Comparison of ENCODE assay signal across 8 cellular contexts in genomic region chr21:32411366-32412161, GRCh38. TPM values are rescaled to one million over a fixed set of nuclear protein-coding genes. Genes with fewer than 3 reads are reported as not detected.
DNase-seq lines count a peak whose midpoint lies in the region; ATAC-seq and TF ChIP-seq lines count a peak whose summit lies in the region.

No MANE protein-coding gene starts in this region.

- CTCF ChIA-PET in BJ (lab: Yijun Ruan, JAX), result interaction anchor here (1.5 to 2.4 kb wide), 4 partner anchors 9 to 189 kb away, joined by 5 to 11 read pairs (median 7); no protein-coding TSS in a partner anchor

- TF ChIP-seq CTCF in BJ (IDR thresholded peaks at IDR 0.05; ENCODE audit: insufficient read depth, low read depth, low read length), result no peak
- TF ChIP-seq CTCF in lung (IDR thresholded peaks at IDR 0.05; ENCODE audit: control extremely low read depth, extremely low read depth), result no peak

- ATAC-seq in lung (ENCODE audit: insufficient read depth, low FRiP score) (peak; percentile 68), GM19455 (IDR thresholded peaks at IDR 0.05; ENCODE audit: unreplicated experiment) (no peak)

- H3K36me3 ChIP-seq in BJ (ENCODE audit: control insufficient read depth, insufficient read depth, low read length), result no peaks in the 10 kb centered on the region
- no peaks in the 10 kb centered on the region for H3K36me3 ChIP-seq in ectodermal cell (ENCODE audit: control insufficient read depth, insufficient read depth, low read length)
- H3K36me3 ChIP-seq in lung (ENCODE audit: control insufficient read depth in 2 of 2, insufficient read depth in 2 of 2, low read length in 2 of 2), result peaks cover 0 to 5% of the 10 kb centered on the region in 2 donors

- H3K4me1 ChIP-seq in ectodermal cell (ENCODE audit: control insufficient read depth, insufficient read depth, low read length) (peaks cover 22% of the 10 kb centered on the region), lung (ENCODE audit: control insufficient read depth in 2 of 2, insufficient read depth in 2 of 2, low read length in 2 of 2) (peaks cover 7 to 8% of the 10 kb centered on the region in 2 donors)

- H3K9me3 ChIP-seq in ectodermal cell (ENCODE audit: control insufficient read depth, low read length) (no peaks in the 10 kb centered on the region), lung (ENCODE audit: control insufficient read depth in 2 of 2, insufficient read depth in 1 of 2, low read length in 1 of 2) (no peaks in the 10 kb centered on the region)

- no peak overlapping the region for H3K27ac ChIP-seq in ectodermal cell (ENCODE audit: insufficient read depth, low read depth, low read length, poor library complexity, severe bottlenecking)
- H3K27ac ChIP-seq in lung (ENCODE audit: low read depth in 1 of 2, low read length in 1 of 2), result peak overlapping the region; percentile 98 to 99

- WGBS in ectodermal cell, 2 experiments, result 14% methylated on average over 63 of the region's 63 CpGs
- 1 to 2% methylated on average over 57 to 63 of the region's 63 CpGs for WGBS in lung, 2 donors

- no peaks in the 10 kb centered on the region for H3K27me3 ChIP-seq in BJ (ENCODE audit: control insufficient read depth, insufficient read depth, low read length)
- peaks cover 59% of the 10 kb centered on the region for H3K27me3 ChIP-seq in ectodermal cell (ENCODE audit: control insufficient read depth, insufficient read depth, low read length, poor library complexity, severe bottlenecking)
- no peaks in the 10 kb centered on the region for H3K27me3 ChIP-seq in lung (ENCODE audit: control insufficient read depth, insufficient read depth)

- DNase-seq in BJ (ENCODE audit: low read depth) (no peak), NCI-H1105 (lab: John Stamatoyannopoulos, UW) (peak; percentile 59), lung (ENCODE audit: low spot score) (peak; percentile 87), HPDE6-E6E7 (ENCODE audit: extremely low spot score) (no peak)
- DNase-seq in activated CD4-positive, alpha-beta T cell treated with anti-CD3 and anti-CD28 coated beads, Interleukin-2, amount 50 U/mL, for 4 hours, result peak; percentile 44 to 55
- peak; percentile 66 for DNase-seq in stimulated activated CD4-positive, alpha-beta T cell treated with anti-CD3 and anti-CD28 coated beads, Interleukin-4, amount 100 ng/mL, for 24 hours

- POLR2A ChIA-PET in BJ (lab: Charles Lee), result no interaction called here

- H3K4me3 ChIP-seq in BJ (ENCODE audit: low read depth, low read length) (peak overlapping the region; percentile 70), ectodermal cell (ENCODE audit: insufficient read depth, low read depth, low read length) (peak overlapping the region; percentile 32), lung (peak overlapping the region; percentile 88)

RNA-seq across cellular contexts. Expression of gene EVA1C, which starts 0.9 kb away (rescaled TPM):
- polyA plus RNA-seq in BJ (2011; rRNA removed), result 9.6 and 12.2 TPM in 2 replicates
- polyA minus RNA-seq in BJ (2011; rRNA and poly(A)+ RNA removed), result 5.0 and 7.8 TPM in 2 replicates
- polyA plus RNA-seq in ectodermal cell (2013, experiment 1 of 4), result 2.8 TPM
- polyA plus RNA-seq in ectodermal cell (2013, experiment 2 of 4), result 0.59 TPM
- not detected for polyA plus RNA-seq in ectodermal cell (2013, experiment 3 of 4)
- 0.85 TPM for polyA plus RNA-seq in ectodermal cell (2013, experiment 4 of 4)
- 10 to 100 TPM; 13.9 to 59.0 TPM for total RNA-seq in lung
- 10 to 100 TPM; 44.5 to 52.7 TPM for polyA plus RNA-seq in lung

RNA-seq across cellular contexts. Expression of gene URB1, which starts 18.8 kb away (rescaled TPM):
- polyA plus RNA-seq in BJ (2011; rRNA removed) (6.5 and 8.8 TPM in 2 replicates), lung (1 to 10 TPM; 3.7 to 6.6 TPM)
- 14.6 and 15.4 TPM in 2 replicates for polyA minus RNA-seq in BJ (2011; rRNA and poly(A)+ RNA removed)
- polyA plus RNA-seq in ectodermal cell (2013, experiment 1 of 4), result 12.0 TPM
- 14.6 TPM for polyA plus RNA-seq in ectodermal cell (2013, experiment 2 of 4)
- 9.4 TPM for polyA plus RNA-seq in ectodermal cell (2013, experiment 3 of 4)
- polyA plus RNA-seq in ectodermal cell (2013, experiment 4 of 4), result 10.0 TPM
- 10 to 100 TPM; 16.2 to 17.6 TPM for total RNA-seq in lung

Comparison
In these comparisons a context has a peak if more than half of its experiments do, and no peak if none do; other contexts are left out.
1. DNase-seq: peak in NCI-H1105 (single experiment), activated CD4-positive, alpha-beta T cell treated with anti-CD3 and anti-CD28 coated beads, Interleukin-2, amount 50 U/mL, for 4 hours (2 of 2), lung (single experiment) and stimulated activated CD4-positive, alpha-beta T cell treated with anti-CD3 and anti-CD28 coated beads, Interleukin-4, amount 100 ng/mL, for 24 hours (single experiment); none in BJ (single experiment) and HPDE6-E6E7 (single experiment).
2. H3K4me3 ChIP-seq: peak in every context shown above with its lines; median percentile 88 in lung; 70 in BJ; 32 in ectodermal cell.